1 cellular context compared by ENCODE assay signal in genomic region chr19:52007805-52008557, GRCh38.
TF ChIP-seq lines count a peak whose summit lies in the region.

Gene ZNF615, minus strand, starts transcription at chr19:52008211. Its CDS starts 4,500 bp downstream, at chr19:52003711.

TF ChIP-seq in K562, 482 proteins besides CTCF, POLR2A, EP300 and RAD21 (continued from another document and continues in another):
- TF ChIP-seq ETS2 (tag; IDR thresholded peaks at IDR 0.05; ENCODE audit: borderline replicate concordance, poor library complexity, severe bottlenecking) (no peak), OTX1 (CRISPR knock-in tag; IDR thresholded peaks at IDR 0.05) (peak; percentile 30; the same call in 1 of the 2 replicates), IRF9 (tag; IDR thresholded peaks at IDR 0.05) (no peak), HLTF (IDR thresholded peaks at IDR 0.05) (0 out of 2 replicates have a peak, but pooled peaks have one; percentile 38), PHB2 (IDR thresholded peaks at IDR 0.05; ENCODE audit: low read depth) (no peak), HNRNPL (IDR thresholded peaks at IDR 0.05; ENCODE audit: low read depth, low read length) (no peak), HNRNPLL (IDR thresholded peaks at IDR 0.05; ENCODE audit: low read depth, low read length, poor library complexity, severe bottlenecking) (peak; percentile 76), ZNF76 (CRISPR knock-in tag; IDR thresholded peaks at IDR 0.05; ENCODE audit: borderline replicate concordance) (no peak), PML (IDR thresholded peaks at IDR 0.05; ENCODE audit: low read length) (no peak), ZBTB49 (CRISPR knock-in tag; IDR thresholded peaks at IDR 0.05; ENCODE audit: borderline replicate concordance) (no peak), SMAD2 (IDR thresholded peaks at IDR 0.05; ENCODE audit: low read depth, low read length) (no peak), DDX20 (tag; IDR thresholded peaks at IDR 0.05; ENCODE audit: low read depth) (no peak), IRF1 (CRISPR knock-in tag; IDR thresholded peaks at IDR 0.05; ENCODE audit: borderline replicate concordance) (no peak), PYGO2 (tag; IDR thresholded peaks at IDR 0.05) (no peak), NEUROD1 (IDR thresholded peaks at IDR 0.05; ENCODE audit: borderline replicate concordance, low read depth, low read length, partially characterized antibody) (no peak), ZNF830 (CRISPR knock-in tag; IDR thresholded peaks at IDR 0.05) (no peak), RFX1 (IDR thresholded peaks at IDR 0.05) (peak; percentile 22), ZNF133 (CRISPR knock-in tag; IDR thresholded peaks at IDR 0.05) (no peak), ZNF766 (CRISPR knock-in tag; conservative IDR thresholded peaks at IDR 0.05) (peak; percentile 90), ZNF165 (CRISPR knock-in tag; IDR thresholded peaks at IDR 0.05; ENCODE audit: borderline replicate concordance) (no peak), CBX5 (IDR thresholded peaks at IDR 0.05; ENCODE audit: borderline replicate concordance, low read depth) (0 out of 2 replicates have a peak, but pooled peaks have one; percentile 11), WHSC1 (IDR thresholded peaks at IDR 0.05; ENCODE audit: low read length) (no peak), ZNF449 (CRISPR knock-in tag; IDR thresholded peaks at IDR 0.05) (no peak), BRCA1 (IDR thresholded peaks at IDR 0.05) (no peak), BRCA1 (CRISPR knock-in tag; IDR thresholded peaks at IDR 0.05) (no peak), BRF1 (IDR thresholded peaks at IDR 0.05; ENCODE audit: borderline replicate concordance, extremely low read depth, insufficient read length) (no peak), MAFF (IDR thresholded peaks at IDR 0.05; ENCODE audit: low read length) (no peak), TEAD1 (CRISPR knock-in tag; IDR thresholded peaks at IDR 0.05) (0 out of 4 replicates have a peak, but pooled peaks of 1 of the 2 experiments have one; percentile 18), EP400 (IDR thresholded peaks at IDR 0.05) (peak; percentile 47; the same call in 1 of the 2 replicates), HDGF (IDR thresholded peaks at IDR 0.05) (no peak), POLR2H (tag; IDR thresholded peaks at IDR 0.05; ENCODE audit: low read depth) (no peak), RFX7 (CRISPR knock-in tag; IDR thresholded peaks at IDR 0.05) (no peak), NFXL1 (CRISPR knock-in tag; IDR thresholded peaks at IDR 0.05) (no peak), ZNF707 (CRISPR knock-in tag; conservative IDR thresholded peaks at IDR 0.05) (no peak), ZNF561 (CRISPR knock-in tag; conservative IDR thresholded peaks at IDR 0.05) (no peak), GATAD2A (IDR thresholded peaks at IDR 0.05) (no peak), SREBF2 (CRISPR knock-in tag; IDR thresholded peaks at IDR 0.05) (no peak), ZNF143 (CRISPR knock-in tag; IDR thresholded peaks at IDR 0.05) (no peak), HMG20A (CRISPR knock-in tag; conservative IDR thresholded peaks at IDR 0.05) (no peak), MTA2 (IDR thresholded peaks at IDR 0.05; ENCODE audit: low read depth) (no peak), FOXK1 (CRISPR knock-in tag; IDR thresholded peaks at IDR 0.05; ENCODE audit: borderline replicate concordance) (no peak; the same call in 1 of the 2 replicates), TBP (optimal IDR thresholded peaks at IDR 0.05; ENCODE audit: low read depth, low read length) (no peak), TCF7 (IDR thresholded peaks at IDR 0.05; ENCODE audit: borderline replicate concordance) (no peak)
- TF ChIP-seq, protein P1, sequence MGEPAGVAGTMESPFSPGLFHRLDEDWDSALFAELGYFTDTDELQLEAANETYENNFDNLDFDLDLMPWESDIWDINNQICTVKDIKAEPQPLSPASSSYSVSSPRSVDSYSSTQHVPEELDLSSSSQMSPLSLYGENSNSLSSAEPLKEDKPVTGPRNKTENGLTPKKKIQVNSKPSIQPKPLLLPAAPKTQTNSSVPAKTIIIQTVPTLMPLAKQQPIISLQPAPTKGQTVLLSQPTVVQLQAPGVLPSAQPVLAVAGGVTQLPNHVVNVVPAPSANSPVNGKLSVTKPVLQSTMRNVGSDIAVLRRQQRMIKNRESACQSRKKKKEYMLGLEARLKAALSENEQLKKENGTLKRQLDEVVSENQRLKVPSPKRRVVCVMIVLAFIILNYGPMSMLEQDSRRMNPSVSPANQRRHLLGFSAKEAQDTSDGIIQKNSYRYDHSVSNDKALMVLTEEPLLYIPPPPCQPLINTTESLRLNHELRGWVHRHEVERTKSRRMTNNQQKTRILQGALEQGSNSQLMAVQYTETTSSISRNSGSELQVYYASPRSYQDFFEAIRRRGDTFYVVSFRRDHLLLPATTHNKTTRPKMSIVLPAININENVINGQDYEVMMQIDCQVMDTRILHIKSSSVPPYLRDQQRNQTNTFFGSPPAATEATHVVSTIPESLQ (CRISPR knock-in tag; IDR thresholded peaks at IDR 0.05) = no peak
- TF ChIP-seq, protein P2, sequence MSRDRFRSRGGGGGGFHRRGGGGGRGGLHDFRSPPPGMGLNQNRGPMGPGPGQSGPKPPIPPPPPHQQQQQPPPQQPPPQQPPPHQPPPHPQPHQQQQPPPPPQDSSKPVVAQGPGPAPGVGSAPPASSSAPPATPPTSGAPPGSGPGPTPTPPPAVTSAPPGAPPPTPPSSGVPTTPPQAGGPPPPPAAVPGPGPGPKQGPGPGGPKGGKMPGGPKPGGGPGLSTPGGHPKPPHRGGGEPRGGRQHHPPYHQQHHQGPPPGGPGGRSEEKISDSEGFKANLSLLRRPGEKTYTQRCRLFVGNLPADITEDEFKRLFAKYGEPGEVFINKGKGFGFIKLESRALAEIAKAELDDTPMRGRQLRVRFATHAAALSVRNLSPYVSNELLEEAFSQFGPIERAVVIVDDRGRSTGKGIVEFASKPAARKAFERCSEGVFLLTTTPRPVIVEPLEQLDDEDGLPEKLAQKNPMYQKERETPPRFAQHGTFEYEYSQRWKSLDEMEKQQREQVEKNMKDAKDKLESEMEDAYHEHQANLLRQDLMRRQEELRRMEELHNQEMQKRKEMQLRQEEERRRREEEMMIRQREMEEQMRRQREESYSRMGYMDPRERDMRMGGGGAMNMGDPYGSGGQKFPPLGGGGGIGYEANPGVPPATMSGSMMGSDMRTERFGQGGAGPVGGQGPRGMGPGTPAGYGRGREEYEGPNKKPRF (IDR thresholded peaks at IDR 0.05; ENCODE audit: low read depth, low read length) = no peak
- TF ChIP-seq, protein P3, sequence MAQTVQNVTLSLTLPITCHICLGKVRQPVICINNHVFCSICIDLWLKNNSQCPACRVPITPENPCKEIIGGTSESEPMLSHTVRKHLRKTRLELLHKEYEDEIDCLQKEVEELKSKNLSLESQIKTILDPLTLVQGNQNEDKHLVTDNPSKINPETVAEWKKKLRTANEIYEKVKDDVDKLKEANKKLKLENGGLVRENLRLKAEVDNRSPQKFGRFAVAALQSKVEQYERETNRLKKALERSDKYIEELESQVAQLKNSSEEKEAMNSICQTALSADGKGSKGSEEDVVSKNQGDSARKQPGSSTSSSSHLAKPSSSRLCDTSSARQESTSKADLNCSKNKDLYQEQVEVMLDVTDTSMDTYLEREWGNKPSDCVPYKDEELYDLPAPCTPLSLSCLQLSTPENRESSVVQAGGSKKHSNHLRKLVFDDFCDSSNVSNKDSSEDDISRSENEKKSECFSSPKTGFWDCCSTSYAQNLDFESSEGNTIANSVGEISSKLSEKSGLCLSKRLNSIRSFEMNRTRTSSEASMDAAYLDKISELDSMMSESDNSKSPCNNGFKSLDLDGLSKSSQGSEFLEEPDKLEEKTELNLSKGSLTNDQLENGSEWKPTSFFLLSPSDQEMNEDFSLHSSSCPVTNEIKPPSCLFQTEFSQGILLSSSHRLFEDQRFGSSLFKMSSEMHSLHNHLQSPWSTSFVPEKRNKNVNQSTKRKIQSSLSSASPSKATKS (CRISPR knock-in tag; IDR thresholded peaks at IDR 0.05) = no peak
- TF ChIP-seq, protein P4, sequence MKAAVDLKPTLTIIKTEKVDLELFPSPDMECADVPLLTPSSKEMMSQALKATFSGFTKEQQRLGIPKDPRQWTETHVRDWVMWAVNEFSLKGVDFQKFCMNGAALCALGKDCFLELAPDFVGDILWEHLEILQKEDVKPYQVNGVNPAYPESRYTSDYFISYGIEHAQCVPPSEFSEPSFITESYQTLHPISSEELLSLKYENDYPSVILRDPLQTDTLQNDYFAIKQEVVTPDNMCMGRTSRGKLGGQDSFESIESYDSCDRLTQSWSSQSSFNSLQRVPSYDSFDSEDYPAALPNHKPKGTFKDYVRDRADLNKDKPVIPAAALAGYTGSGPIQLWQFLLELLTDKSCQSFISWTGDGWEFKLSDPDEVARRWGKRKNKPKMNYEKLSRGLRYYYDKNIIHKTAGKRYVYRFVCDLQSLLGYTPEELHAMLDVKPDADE (conservative IDR thresholded peaks at IDR 0.05; ENCODE audit: control insufficient read depth, low read depth, low read length) = peak; percentile 78; the same call in 1 of the 2 replicates
- TF ChIP-seq, protein P5, sequence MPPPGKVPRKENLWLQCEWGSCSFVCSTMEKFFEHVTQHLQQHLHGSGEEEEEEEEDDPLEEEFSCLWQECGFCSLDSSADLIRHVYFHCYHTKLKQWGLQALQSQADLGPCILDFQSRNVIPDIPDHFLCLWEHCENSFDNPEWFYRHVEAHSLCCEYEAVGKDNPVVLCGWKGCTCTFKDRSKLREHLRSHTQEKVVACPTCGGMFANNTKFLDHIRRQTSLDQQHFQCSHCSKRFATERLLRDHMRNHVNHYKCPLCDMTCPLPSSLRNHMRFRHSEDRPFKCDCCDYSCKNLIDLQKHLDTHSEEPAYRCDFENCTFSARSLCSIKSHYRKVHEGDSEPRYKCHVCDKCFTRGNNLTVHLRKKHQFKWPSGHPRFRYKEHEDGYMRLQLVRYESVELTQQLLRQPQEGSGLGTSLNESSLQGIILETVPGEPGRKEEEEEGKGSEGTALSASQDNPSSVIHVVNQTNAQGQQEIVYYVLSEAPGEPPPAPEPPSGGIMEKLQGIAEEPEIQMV (tag; conservative IDR thresholded peaks at IDR 0.05; ENCODE audit: low read depth) = no peak
- TF ChIP-seq, protein P6, sequence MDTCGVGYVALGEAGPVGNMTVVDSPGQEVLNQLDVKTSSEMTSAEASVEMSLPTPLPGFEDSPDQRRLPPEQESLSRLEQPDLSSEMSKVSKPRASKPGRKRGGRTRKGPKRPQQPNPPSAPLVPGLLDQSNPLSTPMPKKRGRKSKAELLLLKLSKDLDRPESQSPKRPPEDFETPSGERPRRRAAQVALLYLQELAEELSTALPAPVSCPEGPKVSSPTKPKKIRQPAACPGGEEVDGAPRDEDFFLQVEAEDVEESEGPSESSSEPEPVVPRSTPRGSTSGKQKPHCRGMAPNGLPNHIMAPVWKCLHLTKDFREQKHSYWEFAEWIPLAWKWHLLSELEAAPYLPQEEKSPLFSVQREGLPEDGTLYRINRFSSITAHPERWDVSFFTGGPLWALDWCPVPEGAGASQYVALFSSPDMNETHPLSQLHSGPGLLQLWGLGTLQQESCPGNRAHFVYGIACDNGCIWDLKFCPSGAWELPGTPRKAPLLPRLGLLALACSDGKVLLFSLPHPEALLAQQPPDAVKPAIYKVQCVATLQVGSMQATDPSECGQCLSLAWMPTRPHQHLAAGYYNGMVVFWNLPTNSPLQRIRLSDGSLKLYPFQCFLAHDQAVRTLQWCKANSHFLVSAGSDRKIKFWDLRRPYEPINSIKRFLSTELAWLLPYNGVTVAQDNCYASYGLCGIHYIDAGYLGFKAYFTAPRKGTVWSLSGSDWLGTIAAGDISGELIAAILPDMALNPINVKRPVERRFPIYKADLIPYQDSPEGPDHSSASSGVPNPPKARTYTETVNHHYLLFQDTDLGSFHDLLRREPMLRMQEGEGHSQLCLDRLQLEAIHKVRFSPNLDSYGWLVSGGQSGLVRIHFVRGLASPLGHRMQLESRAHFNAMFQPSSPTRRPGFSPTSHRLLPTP (IDR thresholded peaks at IDR 0.05; ENCODE audit: borderline replicate concordance, extremely low read depth, insufficient read length) = no peak
